ENCODE assay signal across 1 cellular context in the genomic region with DNA sequence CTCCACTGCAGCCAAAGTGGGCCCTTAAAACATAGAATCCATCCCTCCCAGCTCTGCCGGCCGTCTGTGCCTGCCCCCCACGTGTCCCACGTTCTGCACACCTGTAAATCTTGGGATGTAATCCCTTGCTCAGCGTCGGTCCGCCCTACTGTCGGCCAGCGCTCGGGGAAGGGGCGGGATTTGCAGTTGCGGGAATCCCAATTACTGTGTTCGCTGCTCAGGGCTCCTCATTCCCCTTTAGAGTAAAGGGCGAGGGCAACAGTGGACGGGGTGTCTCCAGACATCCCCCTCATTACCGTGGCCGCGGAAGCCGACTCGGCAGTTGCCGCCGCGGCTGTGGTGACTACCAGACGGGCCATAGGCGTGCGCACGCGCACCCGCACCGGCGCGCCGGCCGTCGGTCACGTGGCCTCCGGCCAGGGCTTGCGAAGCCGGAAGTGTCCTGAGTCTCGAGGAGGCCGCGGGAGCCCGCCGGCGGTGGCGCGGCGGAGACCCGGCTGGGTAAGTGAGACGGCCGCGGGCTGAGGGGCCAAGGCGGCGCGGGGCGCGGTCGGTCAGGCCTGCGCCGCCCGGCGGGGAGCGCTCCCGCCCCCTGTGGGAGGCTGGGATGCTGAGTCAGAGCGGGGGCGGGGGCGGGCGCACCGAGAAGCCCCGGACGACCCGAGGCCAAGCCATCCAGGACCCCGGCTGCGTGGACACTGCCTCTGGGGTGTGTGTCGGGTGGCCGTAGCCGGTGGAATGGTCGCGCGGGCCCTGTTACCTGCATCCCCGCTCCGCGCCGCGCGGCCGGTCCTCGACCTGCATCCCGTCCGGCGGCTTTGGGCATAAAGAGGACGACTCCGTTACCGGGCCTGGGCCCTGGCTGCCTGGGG.
TF ChIP-seq lines count a peak whose summit lies in the region.

A gene (plus strand): TSS at position 434 of the 872 bp plus-strand sequence. CDS start 3,751 bp downstream, outside the sequence.

TF ChIP-seq in HepG2, 621 proteins besides CTCF, POLR2A, EP300 and RAD21 (continued from another document and continues in another):
- TF ChIP-seq, protein P1, sequence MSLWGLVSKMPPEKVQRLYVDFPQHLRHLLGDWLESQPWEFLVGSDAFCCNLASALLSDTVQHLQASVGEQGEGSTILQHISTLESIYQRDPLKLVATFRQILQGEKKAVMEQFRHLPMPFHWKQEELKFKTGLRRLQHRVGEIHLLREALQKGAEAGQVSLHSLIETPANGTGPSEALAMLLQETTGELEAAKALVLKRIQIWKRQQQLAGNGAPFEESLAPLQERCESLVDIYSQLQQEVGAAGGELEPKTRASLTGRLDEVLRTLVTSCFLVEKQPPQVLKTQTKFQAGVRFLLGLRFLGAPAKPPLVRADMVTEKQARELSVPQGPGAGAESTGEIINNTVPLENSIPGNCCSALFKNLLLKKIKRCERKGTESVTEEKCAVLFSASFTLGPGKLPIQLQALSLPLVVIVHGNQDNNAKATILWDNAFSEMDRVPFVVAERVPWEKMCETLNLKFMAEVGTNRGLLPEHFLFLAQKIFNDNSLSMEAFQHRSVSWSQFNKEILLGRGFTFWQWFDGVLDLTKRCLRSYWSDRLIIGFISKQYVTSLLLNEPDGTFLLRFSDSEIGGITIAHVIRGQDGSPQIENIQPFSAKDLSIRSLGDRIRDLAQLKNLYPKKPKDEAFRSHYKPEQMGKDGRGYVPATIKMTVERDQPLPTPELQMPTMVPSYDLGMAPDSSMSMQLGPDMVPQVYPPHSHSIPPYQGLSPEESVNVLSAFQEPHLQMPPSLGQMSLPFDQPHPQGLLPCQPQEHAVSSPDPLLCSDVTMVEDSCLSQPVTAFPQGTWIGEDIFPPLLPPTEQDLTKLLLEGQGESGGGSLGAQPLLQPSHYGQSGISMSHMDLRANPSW (CRISPR knock-in tag; IDR thresholded peaks at IDR 0.05; ENCODE audit: borderline replicate concordance): no peak; the same call in 1 of the 2 replicates
- TF ChIP-seq MIER2 (CRISPR knock-in tag; IDR thresholded peaks at IDR 0.05) (no peak), ZNF790 (CRISPR knock-in tag; IDR thresholded peaks at IDR 0.05; ENCODE audit: borderline replicate concordance) (0 out of 2 replicates have a peak, but pooled peaks have one; percentile 52), ZNF766 (CRISPR knock-in tag; IDR thresholded peaks at IDR 0.05; ENCODE audit: borderline replicate concordance) (no peak), SRSF9 (IDR thresholded peaks at IDR 0.05; ENCODE audit: borderline replicate concordance, insufficient read depth, low read depth, low read length, poor library complexity, severe bottlenecking) (no peak), FOXO1 (CRISPR knock-in tag; IDR thresholded peaks at IDR 0.05) (no peak), CBX1 (IDR thresholded peaks at IDR 0.05; ENCODE audit: low read depth) (peak; percentile 88), MAFK (conservative IDR thresholded peaks at IDR 0.05 in 1 of 2, IDR thresholded peaks at IDR 0.05 in 1 of 2; ENCODE audit: low read length in 2 of 2) (no peak), TP53 (CRISPR knock-in tag; conservative IDR thresholded peaks at IDR 0.05) (0 out of 2 replicates have a peak, but pooled peaks have one; percentile 70), JDP2 (CRISPR knock-in tag; IDR thresholded peaks at IDR 0.05; ENCODE audit: borderline replicate concordance) (no peak), ZFP36L2 (CRISPR knock-in tag; IDR thresholded peaks at IDR 0.05) (no peak), NR2C2 (CRISPR knock-in tag; IDR thresholded peaks at IDR 0.05; ENCODE audit: borderline replicate concordance) (0 out of 2 replicates have a peak, but pooled peaks have one; percentile 49), ZNF567 (CRISPR knock-in tag; IDR thresholded peaks at IDR 0.05; ENCODE audit: borderline replicate concordance) (no peak), ESRRA (CRISPR knock-in tag; IDR thresholded peaks at IDR 0.05; ENCODE audit: low read depth) (no peak), ZNF773 (CRISPR knock-in tag; IDR thresholded peaks at IDR 0.05; ENCODE audit: borderline replicate concordance) (no peak; the same call in 1 of the 2 replicates), ZNF224 (CRISPR knock-in tag; IDR thresholded peaks at IDR 0.05) (peak; percentile 68), TBX2 (CRISPR knock-in tag; IDR thresholded peaks at IDR 0.05; ENCODE audit: borderline replicate concordance) (peak; percentile 73), ZKSCAN5 (CRISPR knock-in tag; IDR thresholded peaks at IDR 0.05) (no peak), SRY (CRISPR knock-in tag; IDR thresholded peaks at IDR 0.05) (peak; percentile 94), GATA4 (IDR thresholded peaks at IDR 0.05; ENCODE audit: borderline replicate concordance, low read depth) (0 out of 2 replicates have a peak, but pooled peaks have one; percentile 12), KDM5B (CRISPR knock-in tag; IDR thresholded peaks at IDR 0.05; ENCODE audit: borderline replicate concordance) (peak; percentile 43; the same call in 1 of the 2 replicates), PAF1 (CRISPR knock-in tag; IDR thresholded peaks at IDR 0.05) (no peak), RARG (CRISPR knock-in tag; IDR thresholded peaks at IDR 0.05; ENCODE audit: low read depth) (no peak), AHR (CRISPR knock-in tag; IDR thresholded peaks at IDR 0.05) (no peak), ZNF557 (CRISPR knock-in tag; IDR thresholded peaks at IDR 0.05) (0 out of 2 replicates have a peak, but pooled peaks have one; percentile 45), HMG20B (CRISPR knock-in tag; conservative IDR thresholded peaks at IDR 0.05) (no peak), ATM (IDR thresholded peaks at IDR 0.05; ENCODE audit: borderline replicate concordance) (no peak), ZNF335 (CRISPR knock-in tag; IDR thresholded peaks at IDR 0.05) (no peak), TSC22D2 (CRISPR knock-in tag; IDR thresholded peaks at IDR 0.05; ENCODE audit: borderline replicate concordance) (no peak), ZFY (CRISPR knock-in tag; IDR thresholded peaks at IDR 0.05) (peak; percentile 92), REL (CRISPR knock-in tag; conservative IDR thresholded peaks at IDR 0.05) (no peak), ZNF572 (CRISPR knock-in tag; IDR thresholded peaks at IDR 0.05) (no peak), KLF15 (CRISPR knock-in tag; IDR thresholded peaks at IDR 0.05; ENCODE audit: borderline replicate concordance) (no peak), ZNF431 (CRISPR knock-in tag; IDR thresholded peaks at IDR 0.05; ENCODE audit: borderline replicate concordance, low read depth) (no peak), TCF7L2 (IDR thresholded peaks at IDR 0.05; ENCODE audit: low read depth, low read length) (no peak)
- TF ChIP-seq, protein P2, sequence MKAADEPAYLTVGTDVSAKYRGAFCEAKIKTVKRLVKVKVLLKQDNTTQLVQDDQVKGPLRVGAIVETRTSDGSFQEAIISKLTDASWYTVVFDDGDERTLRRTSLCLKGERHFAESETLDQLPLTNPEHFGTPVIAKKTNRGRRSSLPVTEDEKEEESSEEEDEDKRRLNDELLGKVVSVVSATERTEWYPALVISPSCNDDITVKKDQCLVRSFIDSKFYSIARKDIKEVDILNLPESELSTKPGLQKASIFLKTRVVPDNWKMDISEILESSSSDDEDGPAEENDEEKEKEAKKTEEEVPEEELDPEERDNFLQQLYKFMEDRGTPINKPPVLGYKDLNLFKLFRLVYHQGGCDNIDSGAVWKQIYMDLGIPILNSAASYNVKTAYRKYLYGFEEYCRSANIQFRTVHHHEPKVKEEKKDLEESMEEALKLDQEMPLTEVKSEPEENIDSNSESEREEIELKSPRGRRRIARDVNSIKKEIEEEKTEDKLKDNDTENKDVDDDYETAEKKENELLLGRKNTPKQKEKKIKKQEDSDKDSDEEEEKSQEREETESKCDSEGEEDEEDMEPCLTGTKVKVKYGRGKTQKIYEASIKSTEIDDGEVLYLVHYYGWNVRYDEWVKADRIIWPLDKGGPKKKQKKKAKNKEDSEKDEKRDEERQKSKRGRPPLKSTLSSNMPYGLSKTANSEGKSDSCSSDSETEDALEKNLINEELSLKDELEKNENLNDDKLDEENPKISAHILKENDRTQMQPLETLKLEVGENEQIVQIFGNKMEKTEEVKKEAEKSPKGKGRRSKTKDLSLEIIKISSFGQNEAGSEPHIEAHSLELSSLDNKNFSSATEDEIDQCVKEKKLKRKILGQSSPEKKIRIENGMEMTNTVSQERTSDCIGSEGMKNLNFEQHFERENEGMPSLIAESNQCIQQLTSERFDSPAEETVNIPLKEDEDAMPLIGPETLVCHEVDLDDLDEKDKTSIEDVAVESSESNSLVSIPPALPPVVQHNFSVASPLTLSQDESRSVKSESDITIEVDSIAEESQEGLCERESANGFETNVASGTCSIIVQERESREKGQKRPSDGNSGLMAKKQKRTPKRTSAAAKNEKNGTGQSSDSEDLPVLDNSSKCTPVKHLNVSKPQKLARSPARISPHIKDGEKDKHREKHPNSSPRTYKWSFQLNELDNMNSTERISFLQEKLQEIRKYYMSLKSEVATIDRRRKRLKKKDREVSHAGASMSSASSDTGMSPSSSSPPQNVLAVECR (CRISPR knock-in tag; IDR thresholded peaks at IDR 0.05; ENCODE audit: borderline replicate concordance): peak; percentile 90
- TF ChIP-seq, protein P3, sequence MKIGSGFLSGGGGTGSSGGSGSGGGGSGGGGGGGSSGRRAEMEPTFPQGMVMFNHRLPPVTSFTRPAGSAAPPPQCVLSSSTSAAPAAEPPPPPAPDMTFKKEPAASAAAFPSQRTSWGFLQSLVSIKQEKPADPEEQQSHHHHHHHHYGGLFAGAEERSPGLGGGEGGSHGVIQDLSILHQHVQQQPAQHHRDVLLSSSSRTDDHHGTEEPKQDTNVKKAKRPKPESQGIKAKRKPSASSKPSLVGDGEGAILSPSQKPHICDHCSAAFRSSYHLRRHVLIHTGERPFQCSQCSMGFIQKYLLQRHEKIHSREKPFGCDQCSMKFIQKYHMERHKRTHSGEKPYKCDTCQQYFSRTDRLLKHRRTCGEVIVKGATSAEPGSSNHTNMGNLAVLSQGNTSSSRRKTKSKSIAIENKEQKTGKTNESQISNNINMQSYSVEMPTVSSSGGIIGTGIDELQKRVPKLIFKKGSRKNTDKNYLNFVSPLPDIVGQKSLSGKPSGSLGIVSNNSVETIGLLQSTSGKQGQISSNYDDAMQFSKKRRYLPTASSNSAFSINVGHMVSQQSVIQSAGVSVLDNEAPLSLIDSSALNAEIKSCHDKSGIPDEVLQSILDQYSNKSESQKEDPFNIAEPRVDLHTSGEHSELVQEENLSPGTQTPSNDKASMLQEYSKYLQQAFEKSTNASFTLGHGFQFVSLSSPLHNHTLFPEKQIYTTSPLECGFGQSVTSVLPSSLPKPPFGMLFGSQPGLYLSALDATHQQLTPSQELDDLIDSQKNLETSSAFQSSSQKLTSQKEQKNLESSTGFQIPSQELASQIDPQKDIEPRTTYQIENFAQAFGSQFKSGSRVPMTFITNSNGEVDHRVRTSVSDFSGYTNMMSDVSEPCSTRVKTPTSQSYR (CRISPR knock-in tag; IDR thresholded peaks at IDR 0.05; ENCODE audit: borderline replicate concordance): peak; percentile 24; the same call in 1 of the 2 replicates
- TF ChIP-seq, protein P4, sequence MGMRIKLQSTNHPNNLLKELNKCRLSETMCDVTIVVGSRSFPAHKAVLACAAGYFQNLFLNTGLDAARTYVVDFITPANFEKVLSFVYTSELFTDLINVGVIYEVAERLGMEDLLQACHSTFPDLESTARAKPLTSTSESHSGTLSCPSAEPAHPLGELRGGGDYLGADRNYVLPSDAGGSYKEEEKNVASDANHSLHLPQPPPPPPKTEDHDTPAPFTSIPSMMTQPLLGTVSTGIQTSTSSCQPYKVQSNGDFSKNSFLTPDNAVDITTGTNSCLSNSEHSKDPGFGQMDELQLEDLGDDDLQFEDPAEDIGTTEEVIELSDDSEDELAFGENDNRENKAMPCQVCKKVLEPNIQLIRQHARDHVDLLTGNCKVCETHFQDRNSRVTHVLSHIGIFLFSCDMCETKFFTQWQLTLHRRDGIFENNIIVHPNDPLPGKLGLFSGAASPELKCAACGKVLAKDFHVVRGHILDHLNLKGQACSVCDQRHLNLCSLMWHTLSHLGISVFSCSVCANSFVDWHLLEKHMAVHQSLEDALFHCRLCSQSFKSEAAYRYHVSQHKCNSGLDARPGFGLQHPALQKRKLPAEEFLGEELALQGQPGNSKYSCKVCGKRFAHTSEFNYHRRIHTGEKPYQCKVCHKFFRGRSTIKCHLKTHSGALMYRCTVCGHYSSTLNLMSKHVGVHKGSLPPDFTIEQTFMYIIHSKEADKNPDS (CRISPR knock-in tag; IDR thresholded peaks at IDR 0.05): 0 out of 2 replicates have a peak, but pooled peaks have one; percentile 20
- TF ChIP-seq, protein P5, sequence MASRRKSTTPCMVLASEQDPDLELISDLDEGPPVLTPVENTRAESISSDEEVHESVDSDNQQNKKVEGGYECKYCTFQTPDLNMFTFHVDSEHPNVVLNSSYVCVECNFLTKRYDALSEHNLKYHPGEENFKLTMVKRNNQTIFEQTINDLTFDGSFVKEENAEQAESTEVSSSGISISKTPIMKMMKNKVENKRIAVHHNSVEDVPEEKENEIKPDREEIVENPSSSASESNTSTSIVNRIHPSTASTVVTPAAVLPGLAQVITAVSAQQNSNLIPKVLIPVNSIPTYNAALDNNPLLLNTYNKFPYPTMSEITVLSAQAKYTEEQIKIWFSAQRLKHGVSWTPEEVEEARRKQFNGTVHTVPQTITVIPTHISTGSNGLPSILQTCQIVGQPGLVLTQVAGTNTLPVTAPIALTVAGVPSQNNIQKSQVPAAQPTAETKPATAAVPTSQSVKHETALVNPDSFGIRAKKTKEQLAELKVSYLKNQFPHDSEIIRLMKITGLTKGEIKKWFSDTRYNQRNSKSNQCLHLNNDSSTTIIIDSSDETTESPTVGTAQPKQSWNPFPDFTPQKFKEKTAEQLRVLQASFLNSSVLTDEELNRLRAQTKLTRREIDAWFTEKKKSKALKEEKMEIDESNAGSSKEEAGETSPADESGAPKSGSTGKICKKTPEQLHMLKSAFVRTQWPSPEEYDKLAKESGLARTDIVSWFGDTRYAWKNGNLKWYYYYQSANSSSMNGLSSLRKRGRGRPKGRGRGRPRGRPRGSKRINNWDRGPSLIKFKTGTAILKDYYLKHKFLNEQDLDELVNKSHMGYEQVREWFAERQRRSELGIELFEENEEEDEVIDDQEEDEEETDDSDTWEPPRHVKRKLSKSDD (CRISPR knock-in tag; IDR thresholded peaks at IDR 0.05; ENCODE audit: low read depth): 0 out of 2 replicates have a peak, but pooled peaks have one; percentile 62
- TF ChIP-seq, protein P6, sequence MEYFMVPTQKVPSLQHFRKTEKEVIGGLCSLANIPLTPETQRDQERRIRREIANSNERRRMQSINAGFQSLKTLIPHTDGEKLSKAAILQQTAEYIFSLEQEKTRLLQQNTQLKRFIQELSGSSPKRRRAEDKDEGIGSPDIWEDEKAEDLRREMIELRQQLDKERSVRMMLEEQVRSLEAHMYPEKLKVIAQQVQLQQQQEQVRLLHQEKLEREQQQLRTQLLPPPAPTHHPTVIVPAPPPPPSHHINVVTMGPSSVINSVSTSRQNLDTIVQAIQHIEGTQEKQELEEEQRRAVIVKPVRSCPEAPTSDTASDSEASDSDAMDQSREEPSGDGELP (IDR thresholded peaks at IDR 0.05; ENCODE audit: borderline replicate concordance, low read depth): peak; percentile 48; the same call in 1 of the 2 replicates
- TF ChIP-seq, protein P7, sequence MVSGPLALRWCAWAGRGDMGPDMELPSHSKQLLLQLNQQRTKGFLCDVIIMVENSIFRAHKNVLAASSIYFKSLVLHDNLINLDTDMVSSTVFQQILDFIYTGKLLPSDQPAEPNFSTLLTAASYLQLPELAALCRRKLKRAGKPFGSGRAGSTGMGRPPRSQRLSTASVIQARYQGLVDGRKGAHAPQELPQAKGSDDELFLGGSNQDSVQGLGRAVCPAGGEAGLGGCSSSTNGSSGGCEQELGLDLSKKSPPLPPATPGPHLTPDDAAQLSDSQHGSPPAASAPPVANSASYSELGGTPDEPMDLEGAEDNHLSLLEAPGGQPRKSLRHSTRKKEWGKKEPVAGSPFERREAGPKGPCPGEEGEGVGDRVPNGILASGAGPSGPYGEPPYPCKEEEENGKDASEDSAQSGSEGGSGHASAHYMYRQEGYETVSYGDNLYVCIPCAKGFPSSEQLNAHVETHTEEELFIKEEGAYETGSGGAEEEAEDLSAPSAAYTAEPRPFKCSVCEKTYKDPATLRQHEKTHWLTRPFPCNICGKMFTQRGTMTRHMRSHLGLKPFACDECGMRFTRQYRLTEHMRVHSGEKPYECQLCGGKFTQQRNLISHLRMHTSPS (CRISPR knock-in tag; IDR thresholded peaks at IDR 0.05; ENCODE audit: low read depth): no peak
